Comparison of ENCODE assay signal across 26 cellular contexts in genomic region chr1:171988243-171988642, GRCh38.
"Had no signal": no experiment of that assay in that cellular context is flagged by ENCODE, and none has a peak within 500 bp of the region (broad histone marks: within the 10 kb centered on the region; RNA-seq: fewer than 3 reads in every experiment).

No MANE protein-coding gene starts in this region.

- H3K27me3 Mint-ChIP-seq: activated naive CD4-positive, alpha-beta T cell treated with anti-CD3 and anti-CD28 coated beads, Interleukin-2, amount 10 ng/mL, durations not matched to agents 7 days and 5 days; stimulated activated memory B cell treated with anti-CD40 and anti-IgM and Interleukin-4, amounts not matched to agents 10 μg/mL and 1 μg/mL and 100 μg/mL, for 72 hours had no signal

- H3K4me1 ChIP-seq: colonic mucosa, suprapubic skin had no signal

- H3K27ac Mint-ChIP-seq: activated CD4-positive, alpha-beta memory T cell treated with anti-CD3 and anti-CD28 coated beads, Interleukin-2, amount 10 ng/mL, durations not matched to agents 7 days and 5 days; activated naive CD4-positive, alpha-beta T cell treated with anti-CD3 and anti-CD28 coated beads, Interleukin-2, amount 10 ng/mL, durations not matched to agents 7 days and 5 days; effector memory CD8-positive, alpha-beta T cell; mesothelial cell of epicardium; naive thymus-derived CD8-positive, alpha-beta T cell; neural progenitor cell; stimulated activated memory B cell treated with anti-CD40 and anti-IgM and Interleukin-4, amounts not matched to agents 10 μg/mL and 1 μg/mL and 100 μg/mL, for 72 hours had no signal

- H3K27ac ChIP-seq: colonic mucosa, esophagus muscularis mucosa, gastrocnemius medialis, left ventricle myocardium inferior, neural progenitor cell, stomach, suprapubic skin, tibial nerve had no signal

- H3K9ac ChIP-seq: neural progenitor cell had no signal

- DNase-seq: activated CD4-positive, alpha-beta memory T cell treated with anti-CD3 and anti-CD28 coated beads, Interleukin-2, amount 10 ng/mL, durations not matched to agents 7 days and 5 days; activated CD4-positive, alpha-beta T cell treated with anti-CD3 and anti-CD28 coated beads for 48 hours; activated CD4-positive, CD25-positive, alpha-beta regulatory T cell; activated effector memory CD4-positive, alpha-beta T cell treated with anti-CD3 and anti-CD28 coated beads, Interleukin-2, amount 50 U/mL, for 16 hours; activated naive CD4-positive, alpha-beta T cell treated with anti-CD3 and anti-CD28 coated beads, Interleukin-2, amount 10 ng/mL, durations not matched to agents 7 days and 5 days; amygdala; colonic mucosa; dorsolateral prefrontal cortex; effector memory CD8-positive, alpha-beta T cell; gastrocnemius medialis; hippocampal formation; kidney glomerular epithelial cell; left ventricle myocardium inferior; mammary epithelial cell; naive thymus-derived CD8-positive, alpha-beta T cell; posterior cingulate gyrus; stimulated activated CD4-positive, alpha-beta T cell treated with anti-CD3 and anti-CD28 coated beads, Interleukin-15, amount 100 ng/mL, for 24 hours; stomach had no signal

- H3K27me3 ChIP-seq: colonic mucosa, dorsolateral prefrontal cortex, esophagus muscularis mucosa, gastrocnemius medialis, neural progenitor cell, stomach, suprapubic skin, tibial nerve had no signal

- H3K9me3 Mint-ChIP-seq: activated CD4-positive, alpha-beta memory T cell treated with anti-CD3 and anti-CD28 coated beads, Interleukin-2, amount 10 ng/mL, durations not matched to agents 7 days and 5 days; activated naive CD4-positive, alpha-beta T cell treated with anti-CD3 and anti-CD28 coated beads, Interleukin-2, amount 10 ng/mL, durations not matched to agents 7 days and 5 days; effector memory CD8-positive, alpha-beta T cell; mesothelial cell of epicardium; naive thymus-derived CD8-positive, alpha-beta T cell; neural progenitor cell; stimulated activated memory B cell treated with anti-CD40 and anti-IgM and Interleukin-4, amounts not matched to agents 10 μg/mL and 1 μg/mL and 100 μg/mL, for 72 hours had no signal

- H3K36me3 Mint-ChIP-seq: activated naive CD4-positive, alpha-beta T cell treated with anti-CD3 and anti-CD28 coated beads, Interleukin-2, amount 10 ng/mL, durations not matched to agents 7 days and 5 days; mesothelial cell of epicardium; naive thymus-derived CD8-positive, alpha-beta T cell; neural progenitor cell; stimulated activated memory B cell treated with anti-CD40 and anti-IgM and Interleukin-4, amounts not matched to agents 10 μg/mL and 1 μg/mL and 100 μg/mL, for 72 hours had no signal

- H3K9me3 ChIP-seq: colonic mucosa, esophagus muscularis mucosa, gastrocnemius medialis, left ventricle myocardium inferior, stomach, suprapubic skin, tibial nerve had no signal

- H3K4me3 ChIP-seq: colonic mucosa, dorsolateral prefrontal cortex, esophagus muscularis mucosa, gastrocnemius medialis, left ventricle myocardium inferior, neural progenitor cell, smooth muscle cell, stomach, suprapubic skin, tibial nerve had no signal

- H3K4me1 Mint-ChIP-seq: activated CD4-positive, alpha-beta memory T cell treated with anti-CD3 and anti-CD28 coated beads, Interleukin-2, amount 10 ng/mL, durations not matched to agents 7 days and 5 days; activated naive CD4-positive, alpha-beta T cell treated with anti-CD3 and anti-CD28 coated beads, Interleukin-2, amount 10 ng/mL, durations not matched to agents 7 days and 5 days; stimulated activated memory B cell treated with anti-CD40 and anti-IgM and Interleukin-4, amounts not matched to agents 10 μg/mL and 1 μg/mL and 100 μg/mL, for 72 hours had no signal

- H2AFZ ChIP-seq: neural progenitor cell had no signal

- H3K4me2 ChIP-seq: neural progenitor cell, smooth muscle cell had no signal

- H3K4me3 Mint-ChIP-seq: activated CD4-positive, alpha-beta memory T cell treated with anti-CD3 and anti-CD28 coated beads, Interleukin-2, amount 10 ng/mL, durations not matched to agents 7 days and 5 days; activated naive CD4-positive, alpha-beta T cell treated with anti-CD3 and anti-CD28 coated beads, Interleukin-2, amount 10 ng/mL, durations not matched to agents 7 days and 5 days; effector memory CD8-positive, alpha-beta T cell; mesothelial cell of epicardium; naive thymus-derived CD8-positive, alpha-beta T cell; neural progenitor cell; stimulated activated memory B cell treated with anti-CD40 and anti-IgM and Interleukin-4, amounts not matched to agents 10 μg/mL and 1 μg/mL and 100 μg/mL, for 72 hours had no signal

- ATAC-seq: effector memory CD8-positive, alpha-beta T cell; gastrocnemius medialis; naive thymus-derived CD8-positive, alpha-beta T cell; sciatic nerve; stimulated activated memory B cell treated with anti-CD40 and anti-IgM and Interleukin-4, amounts not matched to agents 10 μg/mL and 1 μg/mL and 100 μg/mL, for 72 hours had no signal

- H3K36me3 ChIP-seq: colonic mucosa, esophagus muscularis mucosa, gastrocnemius medialis, neural progenitor cell, suprapubic skin, tibial nerve had no signal
